1 cellular context compared by ENCODE assay signal in genomic region chr3:169041677-169042171, GRCh38.
TF ChIP-seq lines count a peak whose summit lies in the region.

No MANE protein-coding gene starts in this region.

TF ChIP-seq in WTC11, 78 proteins besides CTCF, POLR2A, EP300 and RAD21 (continued from another document):
- no peak for TF ChIP-seq IRF1 (CRISPR knock-in tag; IDR thresholded peaks at IDR 0.05)
- TF ChIP-seq NFE2L1 (CRISPR knock-in tag; IDR thresholded peaks at IDR 0.05): no peak
- TF ChIP-seq E2F5 (CRISPR knock-in tag; IDR thresholded peaks at IDR 0.05): no peak
TF ChIP-seq in WTC11: peak in this region for 0.
